19 cellular contexts compared by ENCODE assay signal in the genomic region with DNA sequence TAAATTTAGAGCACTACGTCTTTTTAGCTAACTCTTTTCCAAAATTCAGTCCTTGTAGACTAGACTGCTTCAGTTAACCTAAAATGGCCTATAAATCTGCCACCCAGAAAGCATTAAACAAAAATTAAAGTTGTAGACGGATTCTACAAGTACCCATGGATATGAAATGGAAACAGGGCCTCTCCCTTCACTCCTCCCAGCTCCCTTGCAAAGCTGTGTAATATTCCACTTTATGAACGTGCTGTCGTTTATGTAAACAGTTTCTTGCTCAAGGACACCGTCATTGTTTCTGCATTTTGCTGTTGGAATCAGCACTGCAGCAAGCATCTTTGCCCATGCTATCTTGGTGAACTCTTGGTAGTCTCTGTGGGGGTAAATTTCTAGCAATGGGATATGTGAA. TPM values are rescaled to one million over a fixed set of nuclear protein-coding genes. Genes with fewer than 3 reads are reported as not detected.
A peak's percentile ranks its signal among the peaks of the same experiment; 100 is the strongest.
DNase-seq lines count a peak whose midpoint lies in the region; ATAC-seq and TF ChIP-seq lines count a peak whose summit lies in the region.
"Had no signal": no experiment of that assay in that cellular context is flagged by ENCODE, and none has a peak within 500 bp of the region (broad histone marks: within the 10 kb centered on the region; RNA-seq: fewer than 3 reads in every experiment).

No MANE protein-coding gene starts in this region.

- TF ChIP-seq CTCF in nephron progenitor cell (IDR thresholded peaks at IDR 0.05), result no peak

- peaks cover 17 to 64% (median 51%) of the 10 kb centered on the region in 4 donors for H3K4me1 Mint-ChIP-seq in CD4-positive, CD25-positive, alpha-beta regulatory T cell
- H3K4me1 Mint-ChIP-seq in activated T-helper 17 cell treated with anti-CD3 and anti-CD28 coated beads, Interleukin-2, amount 50 U/mL, for 72 hours, result peaks cover 34% of the 10 kb centered on the region
- H3K4me1 Mint-ChIP-seq in nephron progenitor cell, result peaks cover 32% of the 10 kb centered on the region
- peaks cover 63% of the 10 kb centered on the region for H3K4me1 Mint-ChIP-seq in activated CD4-positive, alpha-beta memory T cell treated with anti-CD3 and anti-CD28 coated beads, Interleukin-2, amount 10 ng/mL, durations not matched to agents 7 days and 5 days

- in situ Hi-C loops in KBM-7 (cut with MboI; ENCODE audit: low pct_unique_long_range_greater_than_20kb, low sequenced_read_pairs), result no loop called here

- POLR2A ChIA-PET in activated CD4-positive, alpha-beta memory T cell treated with anti-CD3 and anti-CD28 coated beads, Interleukin-2, amount 10 ng/mL, durations not matched to agents 7 days and 5 days (lab: Charles Lee), result no interaction called here

- no peak for ATAC-seq in CD4-positive, CD25-positive, alpha-beta regulatory T cell (ENCODE audit: low read depth in 2 of 2)
- no peak for ATAC-seq in activated T-helper 17 cell treated with anti-CD3 and anti-CD28 coated beads, Interleukin-2, amount 50 U/mL, for 72 hours (replicated peaks)
- ATAC-seq: Panc1 had no signal

- H3K4me1 ChIP-seq in BLaER1, result peaks cover 84% of the 10 kb centered on the region
- peaks cover 33% of the 10 kb centered on the region for H3K4me1 ChIP-seq in CD4-positive, CD25-positive, alpha-beta regulatory T cell (ENCODE audit: control insufficient read depth, insufficient read depth, low read length, poor library complexity, severe bottlenecking)

- no peak overlapping the region for H3K9ac ChIP-seq in BLaER1

- H3K4me3 ChIP-seq in BLaER1, result no peak overlapping the region
- H3K4me3 ChIP-seq in CD4-positive, CD25-positive, alpha-beta regulatory T cell (ENCODE audit: low read depth, low read length), result no peak overlapping the region

- no peaks in the 10 kb centered on the region for H3K9me3 Mint-ChIP-seq in CD4-positive, CD25-positive, alpha-beta regulatory T cell
- H3K9me3 Mint-ChIP-seq in activated T-helper 17 cell treated with anti-CD3 and anti-CD28 coated beads, Interleukin-2, amount 50 U/mL, for 72 hours, result no peaks in the 10 kb centered on the region
- peaks cover 8% of the 10 kb centered on the region for H3K9me3 Mint-ChIP-seq in nephron progenitor cell
- H3K9me3 Mint-ChIP-seq in activated CD4-positive, alpha-beta memory T cell treated with anti-CD3 and anti-CD28 coated beads, Interleukin-2, amount 10 ng/mL, durations not matched to agents 7 days and 5 days, result no peaks in the 10 kb centered on the region

- no peak overlapping the region for H3K27ac ChIP-seq in BLaER1
- no peak overlapping the region for H3K27ac ChIP-seq in CD4-positive, CD25-positive, alpha-beta regulatory T cell (ENCODE audit: insufficient read depth, low read length, poor library complexity, severe bottlenecking)

- H3K9me3 ChIP-seq in BLaER1, result peaks cover 4% of the 10 kb centered on the region; the same call in 1 of the 2 replicates
- no peaks in the 10 kb centered on the region for H3K9me3 ChIP-seq in CD4-positive, CD25-positive, alpha-beta regulatory T cell (ENCODE audit: control insufficient read depth in 2 of 2, low read length in 2 of 2)

- H3K27me3 Mint-ChIP-seq in CD4-positive, CD25-positive, alpha-beta regulatory T cell, result peaks cover 5% of the 10 kb centered on the region
- H3K27me3 Mint-ChIP-seq in activated T-helper 17 cell treated with anti-CD3 and anti-CD28 coated beads, Interleukin-2, amount 50 U/mL, for 72 hours, result no peaks in the 10 kb centered on the region
- peaks cover 2% of the 10 kb centered on the region for H3K27me3 Mint-ChIP-seq in nephron progenitor cell (ENCODE audit: low read depth, poor library complexity)
- no peaks in the 10 kb centered on the region for H3K27me3 Mint-ChIP-seq in activated CD4-positive, alpha-beta memory T cell treated with anti-CD3 and anti-CD28 coated beads, Interleukin-2, amount 10 ng/mL, durations not matched to agents 7 days and 5 days
- H3K27me3 Mint-ChIP-seq: B cell had no signal

- H3K36me3 Mint-ChIP-seq in CD4-positive, CD25-positive, alpha-beta regulatory T cell, result peaks cover 30% of the 10 kb centered on the region
- H3K36me3 Mint-ChIP-seq in activated T-helper 17 cell treated with anti-CD3 and anti-CD28 coated beads, Interleukin-2, amount 50 U/mL, for 72 hours (ENCODE audit: low read depth), result peaks cover 55% of the 10 kb centered on the region
- H3K36me3 Mint-ChIP-seq in nephron progenitor cell (ENCODE audit: low read depth), result peaks cover 33% of the 10 kb centered on the region
- peaks cover 32% of the 10 kb centered on the region for H3K36me3 Mint-ChIP-seq in activated CD4-positive, alpha-beta memory T cell treated with anti-CD3 and anti-CD28 coated beads, Interleukin-2, amount 10 ng/mL, durations not matched to agents 7 days and 5 days (ENCODE audit: low read depth)

- peak overlapping the region in 2 of 3 donors; percentile 24 to 37 for H3K27ac Mint-ChIP-seq in CD4-positive, CD25-positive, alpha-beta regulatory T cell
- H3K27ac Mint-ChIP-seq in activated T-helper 17 cell treated with anti-CD3 and anti-CD28 coated beads, Interleukin-2, amount 50 U/mL, for 72 hours, result peak overlapping the region; percentile 2
- peak overlapping the region; percentile 56 for H3K27ac Mint-ChIP-seq in nephron progenitor cell
- H3K27ac Mint-ChIP-seq in activated CD4-positive, alpha-beta memory T cell treated with anti-CD3 and anti-CD28 coated beads, Interleukin-2, amount 10 ng/mL, durations not matched to agents 7 days and 5 days, result no peak overlapping the region
- H3K27ac Mint-ChIP-seq: B cell had no signal

- peaks cover 53% of the 10 kb centered on the region for H3K36me3 ChIP-seq in BLaER1
- H3K36me3 ChIP-seq in CD4-positive, CD25-positive, alpha-beta regulatory T cell (ENCODE audit: control insufficient read depth, insufficient read depth, low read length), result no peaks in the 10 kb centered on the region

- H3K4me3 Mint-ChIP-seq in CD4-positive, CD25-positive, alpha-beta regulatory T cell, result peak overlapping the region in 3 of 4 donors; percentile 6 to 38 (median 22)
- H3K4me3 Mint-ChIP-seq in activated T-helper 17 cell treated with anti-CD3 and anti-CD28 coated beads, Interleukin-2, amount 50 U/mL, for 72 hours, result no peak overlapping the region
- H3K4me3 Mint-ChIP-seq in nephron progenitor cell, result no peak overlapping the region
- H3K4me3 Mint-ChIP-seq in activated CD4-positive, alpha-beta memory T cell treated with anti-CD3 and anti-CD28 coated beads, Interleukin-2, amount 10 ng/mL, durations not matched to agents 7 days and 5 days, result no peak overlapping the region
- H3K4me3 Mint-ChIP-seq: B cell, CD14-positive monocyte had no signal

- no peak for DNase-seq in CD4-positive, CD25-positive, alpha-beta regulatory T cell
- DNase-seq in nephron progenitor cell, result no peak
- no peak for DNase-seq in activated CD4-positive, alpha-beta memory T cell treated with anti-CD3 and anti-CD28 coated beads, Interleukin-2, amount 10 ng/mL, durations not matched to agents 7 days and 5 days
- DNase-seq in KBM-7, result no peak
- no peak for DNase-seq in NAMALWA (ENCODE audit: low spot score)
- DNase-seq: Calu3, KG1, NCI-H1092, NCI-H1417 treated with DMSO at 0.1 percent for 48 hours, NCI-H1694 treated with DMSO at 0.1 percent for 48 hours, NCI-H2081, NCI-H2227 treated with DMSO at 0.1 percent for 48 hours, NCI-H69, SHP77 treated with DMSO at 0.1 percent for 48 hours had no signal

- CTCF ChIA-PET in activated CD4-positive, alpha-beta memory T cell treated with anti-CD3 and anti-CD28 coated beads, Interleukin-2, amount 10 ng/mL, durations not matched to agents 7 days and 5 days (lab: Charles Lee), result no interaction called here

- H4K20me1 ChIP-seq in BLaER1, result peaks cover 42% of the 10 kb centered on the region

- no peaks in the 10 kb centered on the region for H3K27me3 ChIP-seq in BLaER1
- H3K27me3 ChIP-seq in CD4-positive, CD25-positive, alpha-beta regulatory T cell (ENCODE audit: control insufficient read depth, insufficient read depth, low read length), result no peaks in the 10 kb centered on the region

- peak overlapping the region; percentile 0; the same call in 1 of the 2 replicates for H3K4me2 ChIP-seq in BLaER1

RNA-seq across cellular contexts. Expression of a gene that starts 5.1 kb away (rescaled TPM):
- 21.6 TPM for total RNA-seq in CD4-positive, CD25-positive, alpha-beta regulatory T cell
- polyA plus RNA-seq in CD4-positive, CD25-positive, alpha-beta regulatory T cell, result 10 to 100 TPM; 13.7 to 16.6 (median 15.9) TPM
- total RNA-seq in activated T-helper 17 cell treated with anti-CD3 and anti-CD28 coated beads, Interleukin-2, amount 50 U/mL, for 72 hours, result 10 to 100 TPM; 12.3 to 14.9 TPM
- 10 to 100 TPM; 12.6 to 13.2 TPM for total RNA-seq in activated CD4-positive, alpha-beta memory T cell treated with anti-CD3 and anti-CD28 coated beads, Interleukin-2, amount 10 ng/mL, durations not matched to agents 7 days and 5 days

RNA-seq across cellular contexts. Expression of a gene that starts 14.3 kb away (rescaled TPM):
- 0.72 TPM for total RNA-seq in CD4-positive, CD25-positive, alpha-beta regulatory T cell
- under 1 TPM in 2 of 4 donors, not detected in 2; 0.12 to 0.26 TPM for polyA plus RNA-seq in CD4-positive, CD25-positive, alpha-beta regulatory T cell
- 1 to 10 TPM; 1.3 TPM for total RNA-seq in activated T-helper 17 cell treated with anti-CD3 and anti-CD28 coated beads, Interleukin-2, amount 50 U/mL, for 72 hours
- 1 to 10 TPM; 1.5 to 2.0 TPM for total RNA-seq in activated CD4-positive, alpha-beta memory T cell treated with anti-CD3 and anti-CD28 coated beads, Interleukin-2, amount 10 ng/mL, durations not matched to agents 7 days and 5 days
- total RNA-seq: Calu3 had no signal

Comparison
In these comparisons a context has a peak if more than half of its experiments do, and no peak if none do; other contexts are left out.
1. H3K4me3 Mint-ChIP-seq: peak in CD4-positive, CD25-positive, alpha-beta regulatory T cell (3 of 4); none in activated T-helper 17 cell treated with anti-CD3 and anti-CD28 coated beads, Interleukin-2, amount 50 U/mL, for 72 hours (single experiment), nephron progenitor cell (single experiment) and activated CD4-positive, alpha-beta memory T cell treated with anti-CD3 and anti-CD28 coated beads, Interleukin-2, amount 10 ng/mL, durations not matched to agents 7 days and 5 days (single experiment).